In genomic region chr1:114670083-114671010, GRCh38 we compare ENCODE assay signal across 8 cellular contexts. TPM values are rescaled to one million over a fixed set of nuclear protein-coding genes. Genes with fewer than 3 reads are reported as not detected.
DNase-seq lines count a peak whose midpoint lies in the region; ATAC-seq and TF ChIP-seq lines count a peak whose summit lies in the region.

No MANE protein-coding gene starts in this region.

- no peaks in the 10 kb centered on the region for H3K4me1 ChIP-seq in neuron (ENCODE audit: insufficient read depth, low read length)
- peaks cover 6 to 23% (median 13%) of the 10 kb centered on the region in 4 donors for H3K4me1 ChIP-seq in stomach

- ATAC-seq in GM21619 (IDR thresholded peaks at IDR 0.05; ENCODE audit: unreplicated experiment), result peak; percentile 99

- H2AFZ ChIP-seq in neuron (ENCODE audit: low read depth, low read length), result peak overlapping the region; percentile 57

- DNase-seq in DMS53 (lab: John Stamatoyannopoulos, UW) (peak; percentile 96), HuH-7.5 (ENCODE audit: low spot score) (peak; percentile 97), SIG-M5 (lab: John Stamatoyannopoulos, UW) (peak; percentile 19), foreskin melanocyte (peak; percentile 78), stomach (peak; percentile 95)
- peak; percentile 47 to 85 (median 64) for DNase-seq in activated naive CD4-positive, alpha-beta T cell (lab: John Stamatoyannopoulos, UW)

- intact Hi-C loops in stomach (cut with DNase I; ENCODE audit: low total_unique reads), result no loop called here

- peaks cover 43% of the 10 kb centered on the region for H3K27me3 ChIP-seq in neuron (ENCODE audit: insufficient read depth, low read length)
- H3K27me3 ChIP-seq in stomach, result no peaks in the 10 kb centered on the region

- no peak for TF ChIP-seq EP300 in stomach (IDR thresholded peaks at IDR 0.05)

- WGBS in stomach, 5 donors, result 2 to 5% (median 3%) methylated on average over 32 to 45 of the region's 45 CpGs

- TF ChIP-seq POLR2A in stomach (IDR thresholded peaks at IDR 0.05), result no peak

- peak in 4 of 7 experiments; percentile 16 to 38 (median 35) for TF ChIP-seq CTCF in stomach (IDR thresholded peaks at IDR 0.05)

- peak overlapping the region; percentile 78 to 89 (median 82) for H3K27ac ChIP-seq in stomach

- H3K9me3 ChIP-seq in neuron (ENCODE audit: low read length) (no peaks in the 10 kb centered on the region), stomach (no peaks in the 10 kb centered on the region)

- no peaks in the 10 kb centered on the region for H3K36me3 ChIP-seq in neuron (ENCODE audit: insufficient read depth, low read length)
- no peaks in the 10 kb centered on the region for H3K36me3 ChIP-seq in stomach

- H3K4me3 ChIP-seq in neuron (ENCODE audit: low read length) (peak overlapping the region; percentile 51), stomach (peak overlapping the region; percentile 61 to 86 (median 64))

RNA-seq across cellular contexts. Expression of gene DENND2C, which starts 0.5 kb away (rescaled TPM):
- total RNA-seq in stomach, result 1 to 10 TPM in 4 of 5 donors, under 1 TPM in 1; 0.89 to 5.3 (median 3.6) TPM
- polyA plus RNA-seq in stomach, result 1 to 10 TPM in 2 of 3 donors, under 1 TPM in 1; 0.93 to 7.3 (median 1.2) TPM

RNA-seq across cellular contexts. Expression of gene AMPD1, which starts 25.0 kb away (rescaled TPM):
- total RNA-seq in stomach, result not detected
- under 1 TPM in 1 of 3 donors, not detected in 2; 0.62 TPM for polyA plus RNA-seq in stomach

RNA-seq across cellular contexts. Expression of gene NRAS, which starts 46.2 kb away (rescaled TPM):
- 10 to 100 TPM; 14.7 to 62.1 (median 29.0) TPM for total RNA-seq in stomach
- polyA plus RNA-seq in stomach, result 10 to 100 TPM in 2 of 3 donors, 1 to 10 TPM in 1; 9.2 to 23.5 (median 18.9) TPM

Comparison
In these comparisons a context has a peak if more than half of its experiments do, and no peak if none do; other contexts are left out.
1. Peak in every context shown above with its lines: DNase-seq, ATAC-seq, H3K4me3 ChIP-seq and H3K27ac ChIP-seq.
2. DNase-seq: peak in every context shown above with its lines; median percentile 97 in HuH-7.5; 96 in DMS53; 95 in stomach; 78 in foreskin melanocyte; 64 in activated naive CD4-positive, alpha-beta T cell; 19 in SIG-M5.